In the genomic region with DNA sequence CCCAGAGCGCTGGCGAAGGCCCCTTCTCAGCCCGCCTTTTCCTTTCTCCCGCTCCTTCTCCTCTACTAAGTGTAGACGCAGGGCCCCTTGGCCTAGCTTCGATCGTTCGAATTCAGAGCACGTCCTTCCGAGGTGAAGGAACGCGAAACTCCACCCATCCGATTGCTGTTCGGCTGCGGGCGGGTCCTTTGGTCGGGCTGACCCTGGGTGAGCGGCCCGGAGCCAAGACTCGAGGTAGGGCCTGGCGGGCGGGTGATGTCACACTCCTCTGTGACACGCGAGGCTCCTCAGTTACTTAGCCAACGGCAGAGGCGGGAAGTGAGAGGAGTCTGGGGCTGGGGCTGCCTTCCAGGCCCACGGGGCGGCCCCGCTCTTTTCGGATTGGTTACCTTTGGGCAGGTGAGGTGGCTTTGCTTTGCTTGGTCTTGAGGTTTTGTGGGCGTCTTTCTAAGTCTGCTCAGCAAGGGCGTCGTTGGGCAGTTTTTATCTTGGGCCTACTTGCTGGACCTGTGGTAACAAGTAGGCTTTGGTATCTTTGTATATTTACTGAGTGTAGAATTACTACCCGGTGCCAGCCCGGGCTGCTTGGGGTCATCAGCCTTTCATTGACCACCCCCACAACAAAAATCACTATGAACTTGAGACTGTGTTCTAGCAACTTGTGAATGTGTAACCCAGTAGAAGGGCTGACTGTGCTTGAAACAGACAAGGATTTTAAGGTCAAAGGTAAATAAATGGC, we compare ENCODE assay signal across 8 cellular contexts. TPM values are rescaled to one million over a fixed set of nuclear protein-coding genes. Genes with fewer than 3 reads are reported as not detected.
DNase-seq lines count a peak whose midpoint lies in the region; ATAC-seq and TF ChIP-seq lines count a peak whose summit lies in the region.

No MANE protein-coding gene starts in this region.

- peak overlapping the region; percentile 100 for H3K27ac Mint-ChIP-seq in activated CD4-positive, alpha-beta memory T cell treated with anti-CD3 and anti-CD28 coated beads for 36 hours

- TF ChIP-seq CTCF in A673 (conservative IDR thresholded peaks at IDR 0.05; ENCODE audit: low read depth, low read length) (no peak), dorsolateral prefrontal cortex (IDR thresholded peaks at IDR 0.05 in 54 of 56, conservative IDR thresholded peaks at IDR 0.05 in 2 of 56; ENCODE audit: low read depth in 1 of 56, partially characterized antibody in 56 of 56) (no peak), lung (IDR thresholded peaks at IDR 0.05; ENCODE audit: control extremely low read depth, extremely low read depth) (no peak)

- intact Hi-C loops in A673 (cut with micrococcal nuclease; ENCODE audit: unreplicated experiment) (no loop called here), dorsolateral prefrontal cortex (cut with DNase I) (loop anchor here (2.0 to 5.0 kb wide), 2 partner anchors 35 kb away; partner anchors contain the start of gene FMNL3 (in 1 of the 2))
- intact Hi-C loops in activated CD4-positive, alpha-beta memory T cell treated with anti-CD3 and anti-CD28 coated beads for 36 hours (cut with micrococcal nuclease), result loop anchor here (1.0 to 10.0 kb wide), 9 partner anchors 8 to 477 kb away; partner anchors contain the start of genes BCDIN3D, FMNL3, MCRS1 and NCKAP5L

- no peaks in the 10 kb centered on the region for H3K27me3 Mint-ChIP-seq in activated CD4-positive, alpha-beta memory T cell treated with anti-CD3 and anti-CD28 coated beads for 36 hours

- CTCF ChIA-PET in A673 (lab: Charles Lee), result interaction anchor here (0.6 to 1.6 kb wide), 11 partner anchors 20 to 119 kb away, joined by 3 to 6 read pairs (median 3); partner anchors contain the start of genes NCKAP5L and PRPF40B
- CTCF ChIA-PET in activated CD4-positive, alpha-beta memory T cell treated with anti-CD3 and anti-CD28 coated beads for 36 hours (lab: Charles Lee), result interaction anchor here (0.6 to 8.5 kb wide), 60 partner anchors 8 to 384 kb away, joined by 3 to 136 read pairs (median 4); partner anchors contain the start of genes BCDIN3D, FMNL3 and NCKAP5L

- H3K27ac ChIP-seq in A673 (ENCODE audit: low read depth, low read length, poor library complexity, severe bottlenecking) (peak overlapping the region; percentile 95), dorsolateral prefrontal cortex (peak overlapping the region; percentile 75 to 99 (median 95)), lung (ENCODE audit: low read depth in 1 of 2, low read length in 1 of 2) (peak overlapping the region; percentile 65 to 97)

- H3K9me3 ChIP-seq in A673 (ENCODE audit: low read depth, low read length, poor library complexity, severe bottlenecking), result no peaks in the 10 kb centered on the region
- no peaks in the 10 kb centered on the region for H3K9me3 ChIP-seq in lung (ENCODE audit: control insufficient read depth in 2 of 2, insufficient read depth in 1 of 2, low read length in 1 of 2)

- no peaks in the 10 kb centered on the region for H3K9me3 Mint-ChIP-seq in activated CD4-positive, alpha-beta memory T cell treated with anti-CD3 and anti-CD28 coated beads for 36 hours

- POLR2A ChIA-PET in A673 (lab: Charles Lee; ENCODE audit: low non-redundant PET), result interaction anchor here (0.6 to 1.4 kb wide), 4 partner anchors 62 to 185 kb away, joined by 3 to 6 read pairs (median 3); no protein-coding TSS in a partner anchor
- POLR2A ChIA-PET in activated CD4-positive, alpha-beta memory T cell treated with anti-CD3 and anti-CD28 coated beads for 36 hours (lab: Charles Lee), result interaction anchor here (0.6 to 1.8 kb wide), 25 partner anchors 8 to 685 kb away, joined by 3 to 33 read pairs (median 4); partner anchors contain the start of genes BCDIN3D, COX14, FMNL3 and NCKAP5L

- no TSS peak for BruUV-seq in A673 (replicated peaks; lab: Mats Ljungman, UMichigan)

- H3K27me3 ChIP-seq in A673 (replicated peaks; ENCODE audit: insufficient read depth, low read depth, low read length, poor library complexity), result no peaks in the 10 kb centered on the region
- H3K27me3 ChIP-seq in dorsolateral prefrontal cortex, result no peaks in the 10 kb centered on the region
- H3K27me3 ChIP-seq in lung (ENCODE audit: control insufficient read depth, insufficient read depth), result no peaks in the 10 kb centered on the region

- H3K4me1 Mint-ChIP-seq in activated CD4-positive, alpha-beta memory T cell treated with anti-CD3 and anti-CD28 coated beads for 36 hours (ENCODE audit: low read depth), result peaks cover 47% of the 10 kb centered on the region

- peak overlapping the region; percentile 99 for H3K4me3 Mint-ChIP-seq in activated CD4-positive, alpha-beta memory T cell treated with anti-CD3 and anti-CD28 coated beads for 36 hours

- H3K36me3 ChIP-seq in A673 (ENCODE audit: insufficient read depth, low read length, poor library complexity, severe bottlenecking), result no peaks in the 10 kb centered on the region
- H3K36me3 ChIP-seq in lung (ENCODE audit: control insufficient read depth in 2 of 2, insufficient read depth in 2 of 2, low read length in 2 of 2), result no peaks in the 10 kb centered on the region

- peaks cover 14% of the 10 kb centered on the region for H3K4me1 ChIP-seq in A673 (ENCODE audit: insufficient read depth, low read length, poor library complexity, severe bottlenecking)
- H3K4me1 ChIP-seq in lung (ENCODE audit: control insufficient read depth in 2 of 2, insufficient read depth in 2 of 2, low read length in 2 of 2), result peaks cover 2 to 20% of the 10 kb centered on the region in 2 donors

- DNase-seq in A673 (ENCODE audit: low spot score) (peak; percentile 72), NCI-H748 (lab: John Stamatoyannopoulos, UW; ENCODE audit: unreplicated experiment) (peak; percentile 77), dorsolateral prefrontal cortex (peak; percentile 36 to 80 (median 54)), lung (ENCODE audit: low spot score) (peak; percentile 90)
- peak; percentile 94 for DNase-seq in activated CD4-positive, alpha-beta memory T cell treated with anti-CD3 and anti-CD28 coated beads for 36 hours
- peak; percentile 72 to 89 (median 82) for DNase-seq in stimulated activated CD4-positive, alpha-beta T cell treated with anti-CD3 and anti-CD28 coated beads, TNF-alpha, amount 100 ng/mL, for 48 hours (ENCODE audit: low read depth in 3 of 3)

- ATAC-seq in GM18858 (IDR thresholded peaks at IDR 0.05; ENCODE audit: unreplicated experiment) (peak; percentile 37), HG03097 (IDR thresholded peaks at IDR 0.05; ENCODE audit: low FRiP score, unreplicated experiment) (peak; percentile 45), lung (ENCODE audit: insufficient read depth, low FRiP score) (peak; percentile 58)

- H3K36me3 Mint-ChIP-seq in activated CD4-positive, alpha-beta memory T cell treated with anti-CD3 and anti-CD28 coated beads for 36 hours, result peaks cover 38% of the 10 kb centered on the region

- peak overlapping the region; percentile 91 for H3K4me3 ChIP-seq in A673 (ENCODE audit: low read depth, low read length, poor library complexity, severe bottlenecking)
- peak overlapping the region; percentile 59 to 99 (median 92) for H3K4me3 ChIP-seq in dorsolateral prefrontal cortex
- peak overlapping the region; percentile 69 for H3K4me3 ChIP-seq in lung

- 0% methylated on average over 33 to 35 of the region's 35 CpGs for WGBS in lung, 2 donors

RNA-seq across cellular contexts. Expression of gene TMBIM6, which starts 0.7 kb away (rescaled TPM):
- total RNA-seq in A673 (2021) (425 and 454 TPM in 2 replicates), dorsolateral prefrontal cortex (100 to 1,000 TPM; 290 to 477 (median 355) TPM), lung (100 to 1,000 TPM; 555 to 661 TPM)
- 100 to 1,000 TPM; 481 to 486 TPM for total RNA-seq in activated CD4-positive, alpha-beta memory T cell treated with anti-CD3 and anti-CD28 coated beads for 36 hours
- polyA plus RNA-seq in lung, result 100 to 1,000 TPM; 231 to 415 TPM

RNA-seq across cellular contexts. Expression of gene FMNL3, which starts 34.8 kb away (rescaled TPM):
- total RNA-seq in A673 (2021) (22.0 and 27.7 TPM in 2 replicates), dorsolateral prefrontal cortex (10 to 100 TPM; 13.7 to 48.0 (median 29.3) TPM), lung (10 to 100 TPM; 30.9 to 51.2 TPM)
- total RNA-seq in activated CD4-positive, alpha-beta memory T cell treated with anti-CD3 and anti-CD28 coated beads for 36 hours, result 10 to 100 TPM; 31.2 to 31.9 TPM
- 10 to 100 TPM; 11.5 to 13.9 TPM for polyA plus RNA-seq in lung

Comparison
In these comparisons a context has a peak if more than half of its experiments do, and no peak if none do; other contexts are left out.
1. Peak in every context shown above with its lines: DNase-seq, ATAC-seq, H3K4me3 ChIP-seq and H3K27ac ChIP-seq.